ENCODE assay signal across 27 cellular contexts in genomic region chr5:161190086-161190485, GRCh38.
"Had no signal": no experiment of that assay in that cellular context is flagged by ENCODE, and none has a peak within 500 bp of the region (broad histone marks: within the 10 kb centered on the region; RNA-seq: fewer than 3 reads in every experiment).

No MANE protein-coding gene starts in this region.

- FAIRE-seq: bronchial epithelial cell, TTC549 had no signal

- ATAC-seq: activated CD8-positive, alpha-beta T cell treated with anti-CD3 and anti-CD28 coated beads, Interleukin-2, amount 10 ng/mL, durations not matched to agents 7 days and 5 days; activated naive CD4-positive, alpha-beta T cell treated with anti-CD3 and anti-CD28 coated beads, Interleukin-2, amount 50 U/mL, for 72 hours; Panc1 had no signal

- H3K4me1 Mint-ChIP-seq: activated CD4-positive, alpha-beta T cell treated with anti-CD3 and anti-CD28 coated beads, Interleukin-2, amount 10 ng/mL, durations not matched to agents 24 days and 14 days had no signal

- DNase-seq: activated CD4-positive, alpha-beta T cell treated with anti-CD3 and anti-CD28 coated beads, Interleukin-2, amount 10 ng/mL, durations not matched to agents 24 days and 14 days; activated CD4-positive, alpha-beta T cell treated with anti-CD3 and anti-CD28 coated beads, Interleukin-2, amount 50 U/mL, for 4 hours; activated CD8-positive, alpha-beta T cell treated with anti-CD3 and anti-CD28 coated beads, Interleukin-2, amount 10 ng/mL, durations not matched to agents 7 days and 5 days; activated gamma-delta T cell treated with Interleukin-2 at 50 U/mL for 16 hours; activated naive CD4-positive, alpha-beta T cell treated with anti-CD3 and anti-CD28 coated beads for 36 hours; activated T-cell treated with anti-CD3 and anti-CD28 coated beads, Interleukin-2, amount 50 U/mL, for 24 hours; adrenal gland; caudate nucleus; NCI-H1092 treated with DMSO at 0.1 percent for 48 hours; NCI-H146; NCI-H187; NCI-H2029 treated with DMSO at 0.1 percent for 48 hours; NCI-H2107; NCI-H226; NCI-H446 treated with DMSO at 0.1 percent for 48 hours; NCI-H524; SHP77; SJCRH30 had no signal

- H3K27me3 Mint-ChIP-seq: activated CD4-positive, alpha-beta T cell treated with anti-CD3 and anti-CD28 coated beads, Interleukin-2, amount 10 ng/mL, durations not matched to agents 24 days and 14 days; activated T-cell treated with anti-CD3 and anti-CD28 coated beads, Interleukin-2, amount 50 U/mL, for 24 hours; brain had no signal

- H3K9me3 ChIP-seq: adrenal gland, SJCRH30 had no signal

- H3K27ac Mint-ChIP-seq: activated CD4-positive, alpha-beta T cell treated with anti-CD3 and anti-CD28 coated beads, Interleukin-2, amount 10 ng/mL, durations not matched to agents 24 days and 14 days; activated CD8-positive, alpha-beta T cell treated with anti-CD3 and anti-CD28 coated beads, Interleukin-2, amount 10 ng/mL, durations not matched to agents 7 days and 5 days; activated naive CD4-positive, alpha-beta T cell treated with anti-CD3 and anti-CD28 coated beads for 36 hours; activated naive CD4-positive, alpha-beta T cell treated with anti-CD3 and anti-CD28 coated beads, Interleukin-2, amount 50 U/mL, for 72 hours; activated T-cell treated with anti-CD3 and anti-CD28 coated beads, Interleukin-2, amount 50 U/mL, for 24 hours; activated T-helper 1 cell treated with anti-CD3 and anti-CD28 coated beads, Interleukin-12 subunit alpha, Interleukin-12 subunit beta, Interleukin-2, Interleukin-4 antibody, amounts not matched to agents 30 ng/mL and 10 ng/mL and 1 ng/mL, durations not matched to agents 14 hours and 24 hours and 36 hours; T-helper 1 cell treated with Interleukin-12 subunit alpha and Interleukin-12 subunit beta and Interleukin-4 antibody, amounts not matched to agents 30 μg/mL and 1 μg/mL, for 36 hours; T-helper 2 cell treated with Interferon-gamma antibody and Interleukin-4, amounts not matched to agents 5 μg/mL and 100 μg/mL, for 36 hours had no signal

- H3K36me3 Mint-ChIP-seq: activated naive CD4-positive, alpha-beta T cell treated with anti-CD3 and anti-CD28 coated beads, Interleukin-2, amount 50 U/mL, for 72 hours; brain had no signal

- H3K4me3 ChIP-seq: adrenal gland, SJCRH30, SK-N-MC had no signal

- H3K36me3 ChIP-seq: adrenal gland, SJCRH30 had no signal

- H3K27me3 ChIP-seq: adrenal gland, SJCRH30 had no signal

- H3K9me3 Mint-ChIP-seq: activated CD4-positive, alpha-beta T cell treated with anti-CD3 and anti-CD28 coated beads, Interleukin-2, amount 10 ng/mL, durations not matched to agents 24 days and 14 days; activated naive CD4-positive, alpha-beta T cell treated with anti-CD3 and anti-CD28 coated beads for 36 hours; activated T-cell treated with anti-CD3 and anti-CD28 coated beads, Interleukin-2, amount 50 U/mL, for 24 hours; activated T-helper 1 cell treated with anti-CD3 and anti-CD28 coated beads, Interleukin-12 subunit alpha, Interleukin-12 subunit beta, Interleukin-2, Interleukin-4 antibody, amounts not matched to agents 30 ng/mL and 10 ng/mL and 1 ng/mL, durations not matched to agents 14 hours and 24 hours and 36 hours; brain; T-helper 1 cell treated with Interleukin-12 subunit alpha and Interleukin-12 subunit beta and Interleukin-4 antibody, amounts not matched to agents 30 μg/mL and 1 μg/mL, for 36 hours; T-helper 2 cell treated with Interferon-gamma antibody and Interleukin-4, amounts not matched to agents 5 μg/mL and 100 μg/mL, for 36 hours had no signal

- H3K4me1 ChIP-seq: adrenal gland, SJCRH30 had no signal

- H3K27ac ChIP-seq: adrenal gland, SJCRH30, SK-N-MC had no signal

- H3K4me3 Mint-ChIP-seq: activated CD4-positive, alpha-beta T cell treated with anti-CD3 and anti-CD28 coated beads, Interleukin-2, amount 10 ng/mL, durations not matched to agents 24 days and 14 days; activated CD8-positive, alpha-beta T cell treated with anti-CD3 and anti-CD28 coated beads, Interleukin-2, amount 10 ng/mL, durations not matched to agents 7 days and 5 days; activated naive CD4-positive, alpha-beta T cell treated with anti-CD3 and anti-CD28 coated beads for 36 hours; activated T-cell treated with anti-CD3 and anti-CD28 coated beads, Interleukin-2, amount 50 U/mL, for 24 hours; activated T-helper 1 cell treated with anti-CD3 and anti-CD28 coated beads, Interleukin-12 subunit alpha, Interleukin-12 subunit beta, Interleukin-2, Interleukin-4 antibody, amounts not matched to agents 30 ng/mL and 10 ng/mL and 1 ng/mL, durations not matched to agents 14 hours and 24 hours and 36 hours; brain; T-helper 1 cell treated with Interleukin-12 subunit alpha and Interleukin-12 subunit beta and Interleukin-4 antibody, amounts not matched to agents 30 μg/mL and 1 μg/mL, for 36 hours; T-helper 2 cell treated with Interferon-gamma antibody and Interleukin-4, amounts not matched to agents 5 μg/mL and 100 μg/mL, for 36 hours had no signal
